ENCODE assay signal across 15 cellular contexts in the genomic region with DNA sequence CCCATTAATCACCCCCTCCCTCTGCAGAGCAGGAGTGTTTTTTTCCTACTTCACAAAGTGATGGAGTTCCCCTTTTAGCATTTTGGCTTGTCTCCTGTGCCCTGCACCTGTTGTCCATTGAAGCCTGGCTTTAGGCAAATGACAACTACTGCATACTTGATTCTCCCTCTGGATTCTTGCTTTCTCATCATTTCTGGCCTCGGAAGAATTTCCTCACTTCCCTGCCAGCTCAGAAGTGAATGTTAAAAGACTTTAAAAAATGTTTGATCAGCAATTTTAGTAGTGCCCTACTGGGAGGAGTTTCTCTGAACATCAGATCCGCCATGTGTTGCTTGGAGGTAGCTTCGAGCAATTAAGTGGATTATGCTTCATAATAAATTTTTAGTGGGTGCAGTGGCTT.
"Had no signal": no experiment of that assay in that cellular context is flagged by ENCODE, and none has a peak within 500 bp of the region (broad histone marks: within the 10 kb centered on the region; RNA-seq: fewer than 3 reads in every experiment).

No MANE protein-coding gene starts in this region.

- FAIRE-seq: frontal cortex, keratinocyte, pancreas had no signal

- H3K27me3 Mint-ChIP-seq: activated CD4-positive, alpha-beta memory T cell treated with anti-CD3 and anti-CD28 coated beads for 36 hours; activated naive CD8-positive, alpha-beta T cell had no signal

- H3K27ac ChIP-seq: left lung, pancreas, tibial artery, uterus had no signal

- H3K27ac Mint-ChIP-seq: activated CD4-positive, alpha-beta memory T cell treated with anti-CD3 and anti-CD28 coated beads for 36 hours; stimulated activated effector memory CD8-positive, alpha-beta T cell treated with anti-CD3 and anti-CD28 coated beads, Interleukin-12 subunit alpha, Interleukin-12 subunit beta, amount 100 ng/mL, for 72 hours had no signal

- DNase-seq: activated CD4-positive, alpha-beta memory T cell treated with anti-CD3 and anti-CD28 coated beads for 36 hours; activated CD4-positive, CD25-positive, alpha-beta regulatory T cell treated with anti-CD3 and anti-CD28 coated beads, Interleukin-2, amount 50 U/mL, for 72 hours; activated gamma-delta T cell; activated T-cell treated with anti-CD3 and anti-CD28 coated beads, Interleukin-2, amount 50 U/mL, for 4 hours; left lung; mesenchymal stem cell; pancreas; T-helper 2 cell; tibial artery; uterus had no signal

- ATAC-seq: activated T-cell treated with anti-CD3 and anti-CD28 coated beads, Interleukin-2, amount 50 U/mL, for 4 hours; left lung; pancreas; stimulated activated effector memory CD8-positive, alpha-beta T cell treated with anti-CD3 and anti-CD28 coated beads, Interleukin-12 subunit alpha, Interleukin-12 subunit beta, amount 100 ng/mL, for 72 hours had no signal

- H3K9me3 Mint-ChIP-seq: activated CD4-positive, alpha-beta memory T cell treated with anti-CD3 and anti-CD28 coated beads for 36 hours; activated T-cell treated with anti-CD3 and anti-CD28 coated beads, Interleukin-2, amount 50 U/mL, for 4 hours; stimulated activated effector memory CD8-positive, alpha-beta T cell treated with anti-CD3 and anti-CD28 coated beads, Interleukin-12 subunit alpha, Interleukin-12 subunit beta, amount 100 ng/mL, for 72 hours had no signal

- H3K4me1 ChIP-seq: left lung, pancreas, tibial artery, uterus had no signal

- H3K4me2 ChIP-seq: smooth muscle cell had no signal

- H3K9me3 ChIP-seq: left lung, pancreas, tibial artery, uterus had no signal

- H3K4me3 ChIP-seq: left lung, pancreas, smooth muscle cell, tibial artery, uterus had no signal

- H3K4me3 Mint-ChIP-seq: activated CD4-positive, alpha-beta memory T cell treated with anti-CD3 and anti-CD28 coated beads for 36 hours; activated naive CD8-positive, alpha-beta T cell; activated T-cell treated with anti-CD3 and anti-CD28 coated beads, Interleukin-2, amount 50 U/mL, for 4 hours; stimulated activated effector memory CD8-positive, alpha-beta T cell treated with anti-CD3 and anti-CD28 coated beads, Interleukin-12 subunit alpha, Interleukin-12 subunit beta, amount 100 ng/mL, for 72 hours had no signal
